In the genomic region with DNA sequence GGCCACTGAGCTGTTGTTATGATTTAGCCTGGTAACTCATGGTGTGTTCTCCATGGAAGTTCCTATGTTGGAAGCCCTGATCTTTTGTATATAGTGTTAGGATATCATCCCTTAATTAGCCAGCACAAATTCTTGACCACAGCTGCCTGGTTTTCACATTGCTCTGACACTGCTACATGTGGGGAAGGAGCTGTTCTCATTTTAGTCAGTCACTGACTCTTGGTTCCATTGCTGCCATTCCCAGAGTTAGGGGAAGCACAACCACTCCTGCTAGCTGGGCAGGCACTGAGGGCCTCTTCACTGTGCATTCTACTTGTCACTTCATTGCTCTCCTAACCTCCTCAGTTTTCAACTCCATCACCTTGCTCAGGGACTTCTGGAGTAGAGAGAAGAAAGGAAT, we compare ENCODE assay signal across 23 cellular contexts.
"Had no signal": no experiment of that assay in that cellular context is flagged by ENCODE, and none has a peak within 500 bp of the region (broad histone marks: within the 10 kb centered on the region; RNA-seq: fewer than 3 reads in every experiment).

No MANE protein-coding gene starts in this region.

- ATAC-seq: activated T-cell treated with anti-CD3 and anti-CD28 coated beads, Interleukin-2, amount 50 U/mL, for 4 hours; gastroesophageal sphincter; left lung had no signal

- FAIRE-seq: astrocyte had no signal

- DNase-seq: activated CD4-positive, alpha-beta T cell treated with anti-CD3 and anti-CD28 coated beads, Interleukin-2, amount 50 U/mL, for 1 hour; activated CD8-positive, alpha-beta memory T cell treated with anti-CD3 and anti-CD28 coated beads, Interleukin-2, amount 50 U/mL, for 4 hours; activated effector memory CD4-positive, alpha-beta T cell treated with Interleukin-2 at 50 U/mL for 16 hours; activated T-cell treated with anti-CD3 and anti-CD28 coated beads, Interleukin-2, amount 50 U/mL, for 4 hours; cerebellar nuclear complex; cortex of kidney; effector CD4-positive, alpha-beta T cell; heart left ventricle; left lung; mammary epithelial cell; midbrain; ovary; psoas muscle; right lobe of liver; stimulated activated CD4-positive, alpha-beta T cell treated with anti-CD3 and anti-CD28 coated beads, Interleukin-4, amount 100 ng/mL, for 1 hour; stomach; T-helper 1 cell; T1000 had no signal

- H3K27ac ChIP-seq: breast epithelium, gastroesophageal sphincter, heart left ventricle, left lung, ovary, psoas muscle, stomach had no signal

- H3K27me3 Mint-ChIP-seq: activated naive CD4-positive, alpha-beta T cell treated with anti-CD3 and anti-CD28 coated beads, Interleukin-2, amount 50 U/mL, for 24 hours had no signal

- H3K4me1 ChIP-seq: breast epithelium, gastroesophageal sphincter, left lung, psoas muscle had no signal

- H3K9me3 ChIP-seq: breast epithelium, gastroesophageal sphincter, heart left ventricle, left lung, ovary, psoas muscle, right lobe of liver, stomach had no signal

- H3K4me3 Mint-ChIP-seq: activated naive CD4-positive, alpha-beta T cell treated with anti-CD3 and anti-CD28 coated beads, Interleukin-2, amount 50 U/mL, for 24 hours; activated T-cell treated with anti-CD3 and anti-CD28 coated beads, Interleukin-2, amount 50 U/mL, for 4 hours had no signal

- H3K36me3 ChIP-seq: breast epithelium, ovary, right lobe of liver had no signal

- H3K27ac Mint-ChIP-seq: activated naive CD4-positive, alpha-beta T cell treated with anti-CD3 and anti-CD28 coated beads, Interleukin-2, amount 50 U/mL, for 24 hours had no signal

- H3K27me3 ChIP-seq: breast epithelium, gastroesophageal sphincter, heart left ventricle, left lung, ovary, right lobe of liver, stomach had no signal

- H3K4me3 ChIP-seq: breast epithelium, gastroesophageal sphincter, heart left ventricle, left lung, ovary, psoas muscle, right lobe of liver, smooth muscle cell, stomach had no signal

- H3K4me2 ChIP-seq: smooth muscle cell had no signal

- H3K9me3 Mint-ChIP-seq: activated naive CD4-positive, alpha-beta T cell treated with anti-CD3 and anti-CD28 coated beads, Interleukin-2, amount 50 U/mL, for 24 hours; activated T-cell treated with anti-CD3 and anti-CD28 coated beads, Interleukin-2, amount 50 U/mL, for 4 hours had no signal
